19 cellular contexts compared by ENCODE assay signal in the genomic region with DNA sequence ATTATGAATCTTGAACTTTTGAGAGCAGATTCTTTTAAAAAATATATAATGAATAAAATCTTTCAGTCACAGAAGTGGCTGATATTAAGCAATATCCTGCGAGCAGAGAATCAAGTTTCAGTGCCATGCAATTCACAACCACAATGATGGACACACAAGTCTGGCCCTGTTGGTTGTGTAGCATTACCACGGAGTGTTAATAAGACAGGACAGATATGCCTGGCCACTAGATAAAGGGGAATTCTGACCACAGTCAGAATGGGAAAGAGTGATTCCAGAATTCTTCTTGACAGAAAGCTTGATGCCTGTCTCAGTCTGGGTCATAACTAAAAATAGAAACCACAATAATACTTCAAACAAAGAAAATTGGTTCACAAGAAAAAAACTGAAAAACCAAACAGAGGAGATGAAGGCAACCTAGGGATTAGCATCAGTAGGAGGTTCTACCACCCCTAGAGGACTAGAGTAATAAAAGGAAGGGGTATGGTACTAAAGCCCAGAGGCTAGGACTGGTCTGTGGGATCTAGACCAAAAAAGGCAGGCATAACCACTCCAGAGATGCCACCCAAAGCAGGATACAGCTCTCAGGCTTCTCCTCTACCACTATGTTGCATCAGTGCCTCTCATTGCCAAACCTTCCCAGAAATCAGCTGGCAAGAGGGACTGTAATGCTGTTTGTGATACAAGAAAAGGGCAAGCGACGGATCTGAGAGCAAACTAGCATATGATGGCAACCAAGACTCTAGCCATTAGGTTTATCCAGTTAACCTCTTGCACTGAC. TPM values are rescaled to one million over a fixed set of nuclear protein-coding genes. Genes with fewer than 3 reads are reported as not detected.
A peak's percentile ranks its signal among the peaks of the same experiment; 100 is the strongest.
DNase-seq lines count a peak whose midpoint lies in the region; ATAC-seq and TF ChIP-seq lines count a peak whose summit lies in the region.
"Had no signal": no experiment of that assay in that cellular context is flagged by ENCODE, and none has a peak within 500 bp of the region (broad histone marks: within the 10 kb centered on the region; RNA-seq: fewer than 3 reads in every experiment).

No MANE protein-coding gene starts in this region.

- H3K4me3 ChIP-seq in KMS-11 (IDR thresholded peaks at IDR 0.05; ENCODE audit: insufficient read depth, low read depth, low read length) (no peak overlapping the region), psoas muscle (no peak overlapping the region), OCI-LY7 (ENCODE audit: low read depth, low read length, poor library complexity, severe bottlenecking) (no peak overlapping the region)
- H3K4me3 ChIP-seq: MG63, ovary, skin epidermis, vagina had no signal

- peak overlapping the region; percentile 44; the same call in 1 of the 2 replicates for H3K4me2 ChIP-seq in KMS-11
- no peak overlapping the region for H3K4me2 ChIP-seq in OCI-LY7 (ENCODE audit: low read length)

- peaks cover 53% of the 10 kb centered on the region for H3K4me1 ChIP-seq in KMS-11 (ENCODE audit: low read depth, poor library complexity, severe bottlenecking)
- H3K4me1 ChIP-seq in psoas muscle, result peaks cover 34% of the 10 kb centered on the region
- no peaks in the 10 kb centered on the region for H3K4me1 ChIP-seq in OCI-LY7 (ENCODE audit: insufficient read depth, low read length, poor library complexity, severe bottlenecking)
- H3K4me1 ChIP-seq: foreskin keratinocyte had no signal

- no peak overlapping the region for H2AFZ ChIP-seq in KMS-11 (ENCODE audit: low read depth)
- no peak overlapping the region for H2AFZ ChIP-seq in OCI-LY7 (ENCODE audit: low read length)

- H3K27ac ChIP-seq in KMS-11 (peak overlapping the region; percentile 15; the same call in 1 of the 2 replicates), psoas muscle (no peak overlapping the region), OCI-LY7 (ENCODE audit: low read depth, low read length, poor library complexity, severe bottlenecking) (no peak overlapping the region)
- H3K27ac ChIP-seq: foreskin keratinocyte, ovary, skin epidermis, vagina had no signal

- no peaks in the 10 kb centered on the region for H3K9me3 Mint-ChIP-seq in activated naive CD4-positive, alpha-beta T cell treated with anti-CD3 and anti-CD28 coated beads, Interleukin-2, amount 10 ng/mL, durations not matched to agents 7 days and 5 days

- CTCF ChIA-PET in OCI-LY7 (lab: Charles Lee; ENCODE audit: unreplicated experiment), result no interaction called here
- CTCF ChIA-PET in activated naive CD4-positive, alpha-beta T cell treated with anti-CD3 and anti-CD28 coated beads, Interleukin-2, amount 10 ng/mL, durations not matched to agents 7 days and 5 days (lab: Charles Lee), result interaction anchor here (0.9 kb wide), 1 partner anchor 45 kb away, joined by 3 read pairs; no protein-coding TSS in a partner anchor

- POLR2A ChIA-PET in OCI-LY7 (lab: Charles Lee), result interaction anchor here (0.5 to 0.7 kb wide), 2 partner anchors 173 to 208 kb away, joined by 3 read pairs; no protein-coding TSS in a partner anchor

- no peaks in the 10 kb centered on the region for H3K9me2 ChIP-seq in OCI-LY7 (ENCODE audit: insufficient read depth, low read length)

- no peak overlapping the region for H3K4me3 Mint-ChIP-seq in activated naive CD4-positive, alpha-beta T cell treated with anti-CD3 and anti-CD28 coated beads, Interleukin-2, amount 10 ng/mL, durations not matched to agents 7 days and 5 days

- H3K79me2 ChIP-seq in KMS-11 (ENCODE audit: insufficient read depth, low read depth), result no peaks in the 10 kb centered on the region
- H3K79me2 ChIP-seq in OCI-LY7 (ENCODE audit: insufficient read depth, low read depth, low read length), result no peaks in the 10 kb centered on the region

- TF ChIP-seq CTCF in KMS-11 (conservative IDR thresholded peaks at IDR 0.05; ENCODE audit: low read depth, low read length) (no peak), psoas muscle (IDR thresholded peaks at IDR 0.05) (no peak), OCI-LY7 (conservative IDR thresholded peaks at IDR 0.05; ENCODE audit: low read length) (no peak)

- no peak overlapping the region for H3K27ac Mint-ChIP-seq in activated naive CD4-positive, alpha-beta T cell treated with anti-CD3 and anti-CD28 coated beads, Interleukin-2, amount 10 ng/mL, durations not matched to agents 7 days and 5 days

- H3K9me3 ChIP-seq in psoas muscle (no peaks in the 10 kb centered on the region), OCI-LY7 (ENCODE audit: low read length) (no peaks in the 10 kb centered on the region)
- H3K9me3 ChIP-seq: MG63, ovary, vagina had no signal

- no TSS peak for BruUV-seq in OCI-LY7 (replicated peaks; lab: Mats Ljungman, UMichigan)

- intact Hi-C loops in psoas muscle (cut with DNase I) (no loop called here), OCI-LY7 (cut with micrococcal nuclease; ENCODE audit: unreplicated experiment) (no loop called here)

- H3K27me3 ChIP-seq in KMS-11 (ENCODE audit: insufficient read depth, low read depth), result no peaks in the 10 kb centered on the region
- H3K27me3 ChIP-seq in psoas muscle (ENCODE audit: insufficient read depth in 3 of 3, low read length in 2 of 3), result no peaks in the 10 kb centered on the region
- H3K27me3 ChIP-seq: foreskin keratinocyte, MG63, ovary, vagina had no signal

- 45 to 69% (median 50%) methylated on average over 4 of the region's 4 CpGs for WGBS in psoas muscle, 3 donors

- no peaks in the 10 kb centered on the region for H3K36me3 Mint-ChIP-seq in activated naive CD4-positive, alpha-beta T cell treated with anti-CD3 and anti-CD28 coated beads, Interleukin-2, amount 10 ng/mL, durations not matched to agents 7 days and 5 days

- no peaks in the 10 kb centered on the region for H3K27me3 Mint-ChIP-seq in activated naive CD4-positive, alpha-beta T cell treated with anti-CD3 and anti-CD28 coated beads, Interleukin-2, amount 10 ng/mL, durations not matched to agents 7 days and 5 days

- ATAC-seq in psoas muscle (peak; percentile 37 to 80 (median 62)), HG02678 (IDR thresholded peaks at IDR 0.05; ENCODE audit: unreplicated experiment) (no peak)
- ATAC-seq: foreskin keratinocyte, left colon had no signal

- H4K20me1 ChIP-seq in KMS-11 (ENCODE audit: insufficient read depth), result no peaks in the 10 kb centered on the region
- H4K20me1 ChIP-seq in OCI-LY7 (ENCODE audit: insufficient read depth, low read length), result no peaks in the 10 kb centered on the region

- H3K4me1 Mint-ChIP-seq in activated naive CD4-positive, alpha-beta T cell treated with anti-CD3 and anti-CD28 coated beads, Interleukin-2, amount 10 ng/mL, durations not matched to agents 7 days and 5 days, result no peaks in the 10 kb centered on the region

- DNase-seq in GM04504 (ENCODE audit: low read depth) (peak; percentile 17), fibroblast of gingiva (ENCODE audit: low read depth) (peak; percentile 13), psoas muscle (no peak), OCI-LY7 (ENCODE audit: low spot score) (no peak)
- no peak for DNase-seq in activated naive CD4-positive, alpha-beta T cell treated with anti-CD3 and anti-CD28 coated beads, Interleukin-2, amount 10 ng/mL, durations not matched to agents 7 days and 5 days
- DNase-seq: activated CD4-positive, alpha-beta T cell treated with anti-CD3 and anti-CD28 coated beads, Interleukin-2, amount 50 U/mL, for 1 hour; anterior cingulate cortex; foreskin keratinocyte; left colon; MG63; NCI-H1694; NCI-H345; ovary; stimulated activated CD4-positive, alpha-beta T cell treated with anti-CD3 and anti-CD28 coated beads, Interleukin-4, amount 100 ng/mL, for 24 hours; substantia nigra had no signal

- H3K36me3 ChIP-seq in KMS-11 (ENCODE audit: insufficient read depth) (no peaks in the 10 kb centered on the region), psoas muscle (ENCODE audit: insufficient read depth in 1 of 2, low read depth in 1 of 2) (no peaks in the 10 kb centered on the region), OCI-LY7 (ENCODE audit: insufficient read depth, low read length) (no peaks in the 10 kb centered on the region)
- H3K36me3 ChIP-seq: MG63, ovary, vagina had no signal

- H3K9ac ChIP-seq in KMS-11, result no peak overlapping the region

RNA-seq across cellular contexts. Expression of gene RNF150, which starts 59.0 kb away (rescaled TPM):
- total RNA-seq in psoas muscle, result 10 to 100 TPM in 1 of 4 donors, 1 to 10 TPM in 3; 3.2 to 12.6 (median 3.8) TPM
- 1 to 10 TPM in 2 of 3 donors, under 1 TPM in 1; 0.78 to 2.7 (median 1.6) TPM for polyA plus RNA-seq in psoas muscle
- total RNA-seq in OCI-LY7 (2014; rRNA removed; shearing (Covaris generic)), result not detected in 2 replicates
- total RNA-seq in OCI-LY7 (2022), result not detected in 2 replicates
- total RNA-seq: foreskin keratinocyte had no signal
- polyA plus RNA-seq: foreskin keratinocyte had no signal

Comparison
In these comparisons a context has a peak if more than half of its experiments do, and no peak if none do; other contexts are left out.
1. DNase-seq: peak in GM04504 (single experiment) and fibroblast of gingiva (single experiment); none in psoas muscle (0 of 2), OCI-LY7 (single experiment) and activated naive CD4-positive, alpha-beta T cell treated with anti-CD3 and anti-CD28 coated beads, Interleukin-2, amount 10 ng/mL, durations not matched to agents 7 days and 5 days (single experiment).
2. RNA of gene RNF150, which starts 59.0 kb away (total RNA-seq): 3.2 to 12.6 TPM in psoas muscle; not detected in OCI-LY7; every median in the first group is over 4 times any median in the second.